Comparison of ENCODE assay signal across 8 cellular contexts in genomic region chr10:44010873-44011602, GRCh38.
DNase-seq lines count a peak whose midpoint lies in the region; ATAC-seq and TF ChIP-seq lines count a peak whose summit lies in the region.

No MANE protein-coding gene starts in this region.

- H3K27me3 ChIP-seq in heart left ventricle = no peaks in the 10 kb centered on the region

- 40 to 72% (median 54%) methylated on average over 2 of the region's 2 CpGs for WGBS in heart left ventricle, 4 donors

- H3K4me1 Mint-ChIP-seq in nephron progenitor cell = peaks cover 69% of the 10 kb centered on the region

- intact Hi-C loops in heart left ventricle (cut with DNase I) = loop anchor here in 1 of 10 donors (10.0 kb wide), 1 partner anchor 316 kb away; no protein-coding TSS in a partner anchor

- ATAC-seq in GM18505 (IDR thresholded peaks at IDR 0.05; ENCODE audit: unreplicated experiment) = peak; percentile 96
- peak; percentile 94 for ATAC-seq in GM21381 (IDR thresholded peaks at IDR 0.05; ENCODE audit: unreplicated experiment)
- peak; percentile 89 for ATAC-seq in HG03442 (IDR thresholded peaks at IDR 0.05; ENCODE audit: unreplicated experiment)
- ATAC-seq in heart left ventricle = peak; percentile 81 to 91 (median 88)

- peaks cover 0 to 46% (median 20%) of the 10 kb centered on the region in 12 donors for H3K4me1 ChIP-seq in heart left ventricle

- H3K27ac Mint-ChIP-seq in nephron progenitor cell = no peak overlapping the region

- no peaks in the 10 kb centered on the region for H3K36me3 Mint-ChIP-seq in nephron progenitor cell (ENCODE audit: low read depth)

- H3K27ac ChIP-seq in heart left ventricle = peak overlapping the region in 3 of 12 donors; percentile 28 to 53 (median 31)

- DNase-seq in heart left ventricle (peak in 3 of 5 donors; percentile 40 to 65 (median 60)), COR-L47 (lab: John Stamatoyannopoulos, UW) (no peak), ecto neural progenitor cell (ENCODE audit: low spot score) (no peak), NCI-H1105 (lab: John Stamatoyannopoulos, UW) (no peak), nephron progenitor cell (no peak)

- H3K9me3 ChIP-seq in heart left ventricle = no peaks in the 10 kb centered on the region

- no peaks in the 10 kb centered on the region for H3K9me3 Mint-ChIP-seq in nephron progenitor cell

- no peaks in the 10 kb centered on the region for H3K36me3 ChIP-seq in heart left ventricle

- no peak for TF ChIP-seq CTCF in heart left ventricle (IDR thresholded peaks at IDR 0.05)
- TF ChIP-seq CTCF in nephron progenitor cell (IDR thresholded peaks at IDR 0.05) = no peak

- peaks cover 5% of the 10 kb centered on the region for H3K27me3 Mint-ChIP-seq in nephron progenitor cell (ENCODE audit: low read depth, poor library complexity)

- H3K4me3 ChIP-seq in heart left ventricle = no peak overlapping the region

- H3K4me3 Mint-ChIP-seq in nephron progenitor cell = no peak overlapping the region

- TF ChIP-seq POLR2A in GM18505 (IDR thresholded peaks at IDR 0.05; ENCODE audit: borderline replicate concordance, extremely low read depth, insufficient read depth, insufficient read length) (peak; percentile 28), heart left ventricle (IDR thresholded peaks at IDR 0.05) (no peak)

Comparison
In these comparisons a context has a peak if more than half of its experiments do, and no peak if none do; other contexts are left out.
1. DNase-seq: peak in heart left ventricle (3 of 5); none in COR-L47 (single experiment), ecto neural progenitor cell (single experiment), NCI-H1105 (single experiment) and nephron progenitor cell (single experiment).
2. Peak in every context shown above with its lines, with median percentiles within 50 percentile points of each other: ATAC-seq.